Comparison of ENCODE assay signal across 8 cellular contexts in the genomic region with DNA sequence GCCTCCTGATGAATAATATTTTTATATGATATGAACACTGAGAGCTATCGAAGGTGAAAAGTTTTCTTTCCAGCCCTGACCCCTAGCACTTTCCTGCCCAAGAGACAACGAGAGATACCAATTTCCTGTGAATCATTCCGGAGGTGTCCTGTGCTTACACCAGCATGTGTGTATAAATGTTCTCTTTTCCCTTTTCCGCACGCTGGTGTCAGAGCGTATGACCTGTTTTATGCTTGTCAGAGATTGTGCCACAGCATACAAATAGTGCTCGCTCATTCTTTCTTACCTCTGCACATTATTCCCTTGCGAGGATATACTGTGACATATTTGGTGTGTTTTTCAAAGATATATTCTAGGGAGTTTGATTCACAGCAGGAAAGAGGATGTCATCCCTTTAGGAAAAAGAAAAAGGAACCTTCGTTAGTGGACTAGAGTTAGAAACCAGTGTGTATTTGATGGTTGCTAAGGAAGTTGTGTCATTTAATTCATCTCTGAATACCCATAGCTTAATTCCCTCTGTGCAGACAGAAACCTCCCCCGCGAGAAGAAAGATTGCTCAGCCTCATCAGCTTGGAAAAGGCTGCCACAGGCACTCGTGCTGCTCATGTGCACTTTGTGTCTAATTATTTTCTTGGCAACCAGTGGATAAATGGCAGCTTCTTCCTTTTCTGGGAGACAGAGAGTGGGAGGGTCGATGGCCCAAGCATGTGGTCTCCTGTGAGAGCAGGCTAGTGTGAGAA. TPM values are rescaled to one million over a fixed set of nuclear protein-coding genes. Genes with fewer than 3 reads are reported as not detected.
DNase-seq lines count a peak whose midpoint lies in the region; ATAC-seq and TF ChIP-seq lines count a peak whose summit lies in the region.

No MANE protein-coding gene starts in this region.

- H3K79me1 ChIP-seq in mesenchymal stem cell (replicated peaks; ENCODE audit: low read length, poor library complexity, severe bottlenecking): peaks cover 2% of the 10 kb centered on the region

- H2BK5ac ChIP-seq in mesenchymal stem cell (ENCODE audit: low read depth, low read length, poor library complexity, severe bottlenecking): no peak overlapping the region

- H3K4ac ChIP-seq in mesenchymal stem cell (ENCODE audit: low read depth in 1 of 2, low read length in 2 of 2): peak overlapping the region; percentile 1 to 67

- H3K27me3 ChIP-seq in mesenchymal stem cell (ENCODE audit: control insufficient read depth in 1 of 2, insufficient read depth in 1 of 2, low read length in 2 of 2) (no peaks in the 10 kb centered on the region), tibial artery (no peaks in the 10 kb centered on the region)

- ATAC-seq in activated CD4-positive, CD25-positive, alpha-beta regulatory T cell treated with anti-CD3 and anti-CD28 coated beads, Interleukin-2, amount 50 U/mL, for 24 hours: no peak
- ATAC-seq in GM21447 (IDR thresholded peaks at IDR 0.05; ENCODE audit: unreplicated experiment): no peak

- peak overlapping the region; percentile 18 for H4K91ac ChIP-seq in mesenchymal stem cell (ENCODE audit: low read length)

- H3K18ac ChIP-seq in mesenchymal stem cell (ENCODE audit: low read depth in 1 of 2, low read length in 2 of 2): peak overlapping the region in 1 of 2 experiments; percentile 26

- no peak overlapping the region for H2AK5ac ChIP-seq in mesenchymal stem cell (ENCODE audit: low read length, severe bottlenecking)

- no peak for TF ChIP-seq CTCF in choroid plexus epithelial cell (conservative IDR thresholded peaks at IDR 0.05; ENCODE audit: low read depth, low read length)
- no peak for TF ChIP-seq CTCF in tibial artery (IDR thresholded peaks at IDR 0.05)

- H3K4me2 ChIP-seq in mesenchymal stem cell (ENCODE audit: low read length, poor library complexity, severe bottlenecking): no peak overlapping the region

- no peak overlapping the region for H3K14ac ChIP-seq in mesenchymal stem cell (ENCODE audit: low read length in 2 of 2)

- peak overlapping the region; percentile 12 for H2BK15ac ChIP-seq in mesenchymal stem cell (ENCODE audit: low read depth, poor library complexity, severe bottlenecking)

- no peak overlapping the region for H2BK12ac ChIP-seq in mesenchymal stem cell (ENCODE audit: low read length in 2 of 2)

- peak overlapping the region; percentile 7 for H2AFZ ChIP-seq in mesenchymal stem cell (ENCODE audit: low read depth, low read length)

- peak overlapping the region; percentile 86 for H3K9ac ChIP-seq in mesenchymal stem cell (ENCODE audit: low read length)

- H3K4me1 ChIP-seq in mesenchymal stem cell (ENCODE audit: control insufficient read depth, insufficient read depth, low read depth, low read length): peaks cover 25% of the 10 kb centered on the region
- peaks cover 0 to 41% (median 17%) of the 10 kb centered on the region in 4 donors for H3K4me1 ChIP-seq in tibial artery

- peak; percentile 97 for DNase-seq in CD1c-positive myeloid dendritic cell (ENCODE audit: extremely low spot score)
- peak; percentile 12 for DNase-seq in NCI-H226
- DNase-seq in choroid plexus epithelial cell (ENCODE audit: low read depth): peak; percentile 68
- DNase-seq in mesenchymal stem cell: peak; percentile 96
- DNase-seq in tibial artery: peak in 1 of 2 donors; percentile 61
- no peak for DNase-seq in activated CD8-positive, alpha-beta memory T cell treated with anti-CD3 and anti-CD28 coated beads for 24 hours

- peak overlapping the region; percentile 35 for H4K8ac ChIP-seq in mesenchymal stem cell (ENCODE audit: low read length)

- intact Hi-C loops in tibial artery (cut with DNase I; ENCODE audit: low total_unique reads): no loop called here

- H3K9me3 ChIP-seq in mesenchymal stem cell (ENCODE audit: control insufficient read depth, low read length): peaks cover 3% of the 10 kb centered on the region
- no peaks in the 10 kb centered on the region for H3K9me3 ChIP-seq in tibial artery

- H2BK120ac ChIP-seq in mesenchymal stem cell (ENCODE audit: low read depth, low read length): peak overlapping the region; percentile 42

- peaks cover 10 to 23% of the 10 kb centered on the region in 2 experiments for H3K36me3 ChIP-seq in mesenchymal stem cell (ENCODE audit: control insufficient read depth in 1 of 2, insufficient read depth in 2 of 2, low read depth in 1 of 2, low read length in 2 of 2)
- peaks cover 0 to 21% (median 4%) of the 10 kb centered on the region in 3 donors for H3K36me3 ChIP-seq in tibial artery

- H3K4me3 ChIP-seq in choroid plexus epithelial cell (ENCODE audit: low read depth, low read length): no peak overlapping the region
- peak overlapping the region in 1 of 2 experiments; percentile 4 for H3K4me3 ChIP-seq in mesenchymal stem cell (ENCODE audit: insufficient read depth in 1 of 2, low read depth in 1 of 2, low read length in 2 of 2)
- H3K4me3 ChIP-seq in tibial artery: no peak overlapping the region

- H3K23ac ChIP-seq in mesenchymal stem cell (ENCODE audit: low read length in 2 of 2): no peak overlapping the region

- 8% methylated on average over 11 of the region's 13 CpGs for WGBS in mesenchymal stem cell

- H3K27ac ChIP-seq in mesenchymal stem cell (ENCODE audit: low read length, poor library complexity, severe bottlenecking) (peak overlapping the region; percentile 44), tibial artery (peak overlapping the region; percentile 61 to 77)

RNA-seq across cellular contexts. Expression of a gene that starts 14.8 kb away (rescaled TPM):
- polyA plus RNA-seq in mesenchymal stem cell (2013, experiment 1 of 2): 0.01 TPM
- 0.04 TPM for polyA plus RNA-seq in mesenchymal stem cell (2013, experiment 2 of 2)

RNA-seq across cellular contexts. Expression of a gene that starts 17.9 kb away (rescaled TPM):
- 36.0 TPM for polyA plus RNA-seq in mesenchymal stem cell (2013, experiment 1 of 2)
- polyA plus RNA-seq in mesenchymal stem cell (2013, experiment 2 of 2): 35.7 TPM

RNA-seq across cellular contexts. Expression of a gene that starts 36.3 kb away (rescaled TPM):
- polyA plus RNA-seq in mesenchymal stem cell (2013, experiment 1 of 2): 420 TPM
- 415 TPM for polyA plus RNA-seq in mesenchymal stem cell (2013, experiment 2 of 2)
